In the genomic region with DNA sequence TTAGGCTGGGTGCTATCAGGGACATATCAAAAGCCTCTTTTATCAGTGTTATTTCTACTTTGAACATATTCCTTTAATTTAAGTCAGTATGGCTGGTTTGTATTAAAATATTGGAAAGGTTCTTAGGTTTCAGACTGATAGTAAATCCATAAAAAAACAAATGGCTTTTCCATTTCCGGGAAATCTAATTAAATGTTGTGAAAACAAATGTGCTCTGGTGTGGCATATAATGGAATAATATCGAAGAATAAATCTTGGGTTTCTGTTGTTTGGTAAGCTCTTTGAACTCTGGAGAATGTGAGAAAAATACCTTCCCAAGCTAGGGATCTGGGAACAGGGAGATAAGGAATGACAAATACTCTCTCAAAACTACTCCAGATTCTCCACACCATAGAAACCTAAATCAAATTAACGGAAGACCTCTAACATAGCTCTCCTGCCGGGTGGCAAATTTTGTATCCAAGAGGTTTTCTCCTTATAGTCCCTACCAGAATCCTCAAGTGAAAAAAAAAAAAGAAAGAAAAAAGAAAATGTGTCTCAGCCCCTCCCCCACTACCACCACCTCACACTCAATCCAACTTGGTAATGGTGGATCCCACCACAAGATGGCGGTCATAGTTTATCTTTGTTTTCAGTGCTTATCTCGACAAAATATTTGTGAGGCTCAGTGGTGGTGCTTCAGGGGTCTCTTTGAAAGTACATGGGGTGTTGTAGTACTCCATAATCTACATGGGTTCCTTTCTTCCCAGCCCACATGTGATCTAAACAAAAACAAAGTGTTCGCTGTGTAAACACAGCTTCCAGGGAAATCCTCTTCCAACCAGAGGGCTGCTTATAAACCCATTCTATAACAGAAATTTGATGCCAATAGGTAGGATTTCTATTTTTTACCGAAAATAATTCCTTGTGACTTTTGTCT, we compare ENCODE assay signal across 8 cellular contexts. TPM values are rescaled to one million over a fixed set of nuclear protein-coding genes. Genes with fewer than 3 reads are reported as not detected.
DNase-seq lines count a peak whose midpoint lies in the region; ATAC-seq and TF ChIP-seq lines count a peak whose summit lies in the region.

No MANE protein-coding gene starts in this region.

- no peaks in the 10 kb centered on the region for H3K79me2 ChIP-seq in neural progenitor cell (ENCODE audit: low read depth)

- 68 to 72% methylated on average over 8 of the region's 8 CpGs for WGBS in heart right ventricle, 2 donors
- 60% methylated on average over 8 of the region's 8 CpGs for WGBS in prostate gland

- H3K9me3 Mint-ChIP-seq in neural progenitor cell: no peaks in the 10 kb centered on the region

- intact Hi-C loops in heart right ventricle (cut with DNase I) (loop anchor here in 2 of 10 donors (5.0 to 10.0 kb wide), 2 partner anchors 161 to 796 kb away; no protein-coding TSS in a partner anchor), left ventricle myocardium superior (cut with micrococcal nuclease) (no loop called here), prostate gland (cut with DNase I) (loop anchor here (10.0 kb wide), 1 partner anchor 171 kb away; no protein-coding TSS in a partner anchor)

- no peaks in the 10 kb centered on the region for H3K9me3 ChIP-seq in heart right ventricle
- H3K9me3 ChIP-seq in neural progenitor cell (ENCODE audit: low read depth): no peaks in the 10 kb centered on the region
- H3K9me3 ChIP-seq in prostate gland: no peaks in the 10 kb centered on the region

- H3K9ac ChIP-seq in neural progenitor cell: no peak overlapping the region

- H3K27ac ChIP-seq in heart right ventricle (no peak overlapping the region), neural progenitor cell (no peak overlapping the region), prostate gland (no peak overlapping the region)

- no peak overlapping the region for H3K27ac Mint-ChIP-seq in neural progenitor cell

- peaks cover 5% of the 10 kb centered on the region for H3K27me3 Mint-ChIP-seq in neural progenitor cell (ENCODE audit: insufficient read depth, low read depth)

- H3K4me1 ChIP-seq in heart right ventricle: peaks cover 0 to 7% (median 0%) of the 10 kb centered on the region in 9 donors
- peaks cover 23% of the 10 kb centered on the region for H3K4me1 ChIP-seq in neural progenitor cell
- no peaks in the 10 kb centered on the region for H3K4me1 ChIP-seq in prostate gland (replicated peaks)

- TF ChIP-seq POLR2A in prostate gland (IDR thresholded peaks at IDR 0.05): no peak

- H2AFZ ChIP-seq in neural progenitor cell (replicated peaks): peak overlapping the region; percentile 73

- no peaks in the 10 kb centered on the region for H3K36me3 Mint-ChIP-seq in neural progenitor cell

- H3K4me1 Mint-ChIP-seq in neural progenitor cell: peaks cover 5% of the 10 kb centered on the region

- H3K27me3 ChIP-seq in heart right ventricle: no peaks in the 10 kb centered on the region
- no peaks in the 10 kb centered on the region for H3K27me3 ChIP-seq in neural progenitor cell
- H3K27me3 ChIP-seq in prostate gland (replicated peaks; ENCODE audit: insufficient read depth): no peaks in the 10 kb centered on the region

- peaks cover 4% of the 10 kb centered on the region for H3F3A ChIP-seq in neural progenitor cell (ENCODE audit: low read depth)

- ATAC-seq in heart right ventricle (no peak), left ventricle myocardium superior (no peak), HG02642 (IDR thresholded peaks at IDR 0.05; ENCODE audit: poor library complexity, unreplicated experiment) (no peak), HG03097 (IDR thresholded peaks at IDR 0.05; ENCODE audit: low FRiP score, unreplicated experiment) (no peak)

- no peak overlapping the region for H3K4me3 ChIP-seq in heart right ventricle
- H3K4me3 ChIP-seq in neural progenitor cell: no peak overlapping the region
- H3K4me3 ChIP-seq in prostate gland: no peak overlapping the region

- no peak overlapping the region for H3K4me3 Mint-ChIP-seq in neural progenitor cell

- H3K4me2 ChIP-seq in neural progenitor cell: no peak overlapping the region

- DNase-seq in heart right ventricle: no peak
- DNase-seq in left ventricle myocardium superior: no peak
- peak; percentile 27 for DNase-seq in NCI-H1436 (lab: John Stamatoyannopoulos, UW)
- peak; percentile 79 for DNase-seq in amniotic epithelial cell (ENCODE audit: low read depth)
- DNase-seq in neural progenitor cell (ENCODE audit: low spot score): peak; percentile 79
- DNase-seq in prostate gland (ENCODE audit: low spot score): no peak

- H4K20me1 ChIP-seq in neural progenitor cell (ENCODE audit: low read depth): no peaks in the 10 kb centered on the region

- H3K36me3 ChIP-seq in heart right ventricle (no peaks in the 10 kb centered on the region), neural progenitor cell (no peaks in the 10 kb centered on the region), prostate gland (no peaks in the 10 kb centered on the region)

- TF ChIP-seq CTCF in heart right ventricle (IDR thresholded peaks at IDR 0.05) (peak in 6 of 9 donors; percentile 13 to 45 (median 27)), neural progenitor cell (IDR thresholded peaks at IDR 0.05) (peak; percentile 76), prostate gland (IDR thresholded peaks at IDR 0.05) (no peak)

RNA-seq across cellular contexts. Expression of a gene that starts 54.6 kb away (rescaled TPM):
- total RNA-seq in heart right ventricle: 1 to 10 TPM in 6 of 10 donors, under 1 TPM in 4; 0.57 to 9.2 (median 2.1) TPM
- 1 to 10 TPM in 1 of 2 donors, under 1 TPM in 1; 0.74 to 6.3 TPM for polyA plus RNA-seq in heart right ventricle
- 3.2 TPM for total RNA-seq in left ventricle myocardium superior
- total RNA-seq in neural progenitor cell (ENCODE audit: low replicate concordance): 58.7 and 79.4 TPM in 2 replicates
- total RNA-seq in prostate gland: 1 to 10 TPM; 6.0 to 8.4 TPM

Comparison
In these comparisons a context has a peak if more than half of its experiments do, and no peak if none do; other contexts are left out.
1. DNase-seq: peak in NCI-H1436 (single experiment), amniotic epithelial cell (single experiment) and neural progenitor cell (single experiment); none in heart right ventricle (0 of 2), left ventricle myocardium superior (single experiment) and prostate gland (single experiment).
2. CTCF ChIP-seq: peak in heart right ventricle (6 of 9) and neural progenitor cell (single experiment); none in prostate gland (0 of 4).